15 cellular contexts compared by ENCODE assay signal in genomic region chrX:42944381-42944998, GRCh38.
A peak's percentile ranks its signal among the peaks of the same experiment; 100 is the strongest.
DNase-seq lines count a peak whose midpoint lies in the region; ATAC-seq lines count a peak whose summit lies in the region.
"Had no signal": no experiment of that assay in that cellular context is flagged by ENCODE, and none has a peak within 500 bp of the region (broad histone marks: within the 10 kb centered on the region; RNA-seq: fewer than 3 reads in every experiment).

No MANE protein-coding gene starts in this region.

- no peaks in the 10 kb centered on the region for H3K27me3 Mint-ChIP-seq in activated naive CD8-positive, alpha-beta T cell

- H3K9me3 ChIP-seq in KOPT-K1 (ENCODE audit: insufficient read depth, low read length, poor library complexity, severe bottlenecking) (peaks cover 15% of the 10 kb centered on the region), thymus (ENCODE audit: control insufficient read depth) (no peaks in the 10 kb centered on the region)
- H3K9me3 ChIP-seq: body of pancreas, lower lobe of right lung, prostate gland, testis had no signal

- 25% methylated on average over 3 of the region's 3 CpGs for WGBS in thymus

- H3K9me3 Mint-ChIP-seq in activated naive CD8-positive, alpha-beta T cell (ENCODE audit: low read depth): peaks cover 8% of the 10 kb centered on the region

- peaks cover 95% of the 10 kb centered on the region for H3K4me1 Mint-ChIP-seq in activated naive CD8-positive, alpha-beta T cell (ENCODE audit: low read depth)

- H3K27ac Mint-ChIP-seq in activated naive CD8-positive, alpha-beta T cell: peak overlapping the region; percentile 96
- H3K27ac Mint-ChIP-seq: H9 had no signal

- H3K27ac ChIP-seq in KOPT-K1 (ENCODE audit: low read depth, low read length, poor library complexity, severe bottlenecking): peak overlapping the region; percentile 98
- H3K27ac ChIP-seq in thymus (ENCODE audit: low read depth): peak overlapping the region; percentile 87
- H3K27ac ChIP-seq: body of pancreas, lower lobe of right lung, prostate gland, testis had no signal

- H3K4me3 ChIP-seq in thymus (ENCODE audit: low read length): no peak overlapping the region
- H3K4me3 ChIP-seq: body of pancreas, lower lobe of right lung, prostate gland, testis had no signal

- peaks cover 13% of the 10 kb centered on the region for H3K4me1 ChIP-seq in thymus (ENCODE audit: control insufficient read depth, insufficient read depth, low read length)
- H3K4me1 ChIP-seq: body of pancreas, lower lobe of right lung, prostate gland, testis had no signal

- ATAC-seq in HG02970 (IDR thresholded peaks at IDR 0.05; ENCODE audit: low FRiP score, unreplicated experiment): no peak
- ATAC-seq: body of pancreas, lower lobe of right lung had no signal

- H3K36me3 Mint-ChIP-seq in activated naive CD8-positive, alpha-beta T cell: no peaks in the 10 kb centered on the region

- peak overlapping the region; percentile 40 for H3K4me3 Mint-ChIP-seq in activated naive CD8-positive, alpha-beta T cell
- H3K4me3 Mint-ChIP-seq: H9 had no signal

- DNase-seq in activated naive CD4-positive, alpha-beta T cell treated with Interleukin-2 at 50 U/mL for 16 hours: peak; percentile 10
- no peak for DNase-seq in activated naive CD4-positive, alpha-beta T cell treated with anti-CD3 and anti-CD28 coated beads, Interleukin-2, amount 50 U/mL, for 16 hours
- DNase-seq in NCI-H2171 treated with DMSO at 0.1 percent for 48 hours (lab: John Stamatoyannopoulos, UW) (no peak), GM19238 (ENCODE audit: insufficient read length, low spot score) (no peak)
- DNase-seq: activated CD4-positive, alpha-beta T cell treated with anti-CD3 and anti-CD28 coated beads for 48 hours; body of pancreas; H9; lower lobe of right lung; NCI-H446; testis had no signal

- H3K27me3 ChIP-seq in thymus (ENCODE audit: control insufficient read depth, insufficient read depth): no peaks in the 10 kb centered on the region
- H3K27me3 ChIP-seq: body of pancreas, testis had no signal

- H3K36me3 ChIP-seq in KOPT-K1 (ENCODE audit: insufficient read depth, low read length) (no peaks in the 10 kb centered on the region; the same call in 1 of the 2 replicates), thymus (ENCODE audit: control insufficient read depth, insufficient read depth) (no peaks in the 10 kb centered on the region)
- H3K36me3 ChIP-seq: lower lobe of right lung, prostate gland had no signal
